In genomic region chr15:89679221-89679620, GRCh38 we compare ENCODE assay signal across 15 cellular contexts. TPM values are rescaled to one million over a fixed set of nuclear protein-coding genes. Genes with fewer than 3 reads are reported as not detected.
DNase-seq lines count a peak whose midpoint lies in the region; ATAC-seq and TF ChIP-seq lines count a peak whose summit lies in the region.
"Had no signal": no experiment of that assay in that cellular context is flagged by ENCODE, and none has a peak within 500 bp of the region (broad histone marks: within the 10 kb centered on the region; RNA-seq: fewer than 3 reads in every experiment).

A gene with protein sequence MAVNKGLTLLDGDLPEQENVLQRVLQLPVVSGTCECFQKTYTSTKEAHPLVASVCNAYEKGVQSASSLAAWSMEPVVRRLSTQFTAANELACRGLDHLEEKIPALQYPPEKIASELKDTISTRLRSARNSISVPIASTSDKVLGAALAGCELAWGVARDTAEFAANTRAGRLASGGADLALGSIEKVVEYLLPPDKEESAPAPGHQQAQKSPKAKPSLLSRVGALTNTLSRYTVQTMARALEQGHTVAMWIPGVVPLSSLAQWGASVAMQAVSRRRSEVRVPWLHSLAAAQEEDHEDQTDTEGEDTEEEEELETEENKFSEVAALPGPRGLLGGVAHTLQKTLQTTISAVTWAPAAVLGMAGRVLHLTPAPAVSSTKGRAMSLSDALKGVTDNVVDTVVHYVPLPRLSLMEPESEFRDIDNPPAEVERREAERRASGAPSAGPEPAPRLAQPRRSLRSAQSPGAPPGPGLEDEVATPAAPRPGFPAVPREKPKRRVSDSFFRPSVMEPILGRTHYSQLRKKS (minus strand): TSS chr15:89679367. CDS start chr15:89677489, 1,878 bp downstream.

- WGBS in adipose tissue, 3 donors, result 83 to 93% (median 89%) methylated on average over 2 of the region's 2 CpGs
- 90% methylated on average over 2 of the region's 2 CpGs for WGBS in hepatocyte (ENCODE audit: low lambda C conversion rate, missing lambda C conversion rate)
- 90 to 98% (median 90%) methylated on average over 2 of the region's 2 CpGs for WGBS in ovary, 3 donors

- DNase-seq in hepatocyte (ENCODE audit: low spot score), result no peak
- DNase-seq in ovary, result no peak
- DNase-seq in tibial artery, result no peak
- DNase-seq in HuH-7 (ENCODE audit: low spot score), result no peak
- no peak for DNase-seq in activated CD4-positive, alpha-beta T cell treated with anti-CD3 and anti-CD28 coated beads, Interleukin-2, amount 10 ng/mL, durations not matched to agents 24 days and 14 days
- DNase-seq: GM23248, MG63, NCI-H187, NCI-H510A treated with DMSO at 0.1 percent for 48 hours had no signal

- no peak within 1 kb of the TSS for H3K4me2 ChIP-seq in hepatocyte
- H3K4me2 ChIP-seq: BLaER1 had no signal

- no peak within 1 kb of the TSS for H2AFZ ChIP-seq in hepatocyte
- H2AFZ ChIP-seq: GM23248 had no signal

- H3K9me3 Mint-ChIP-seq in activated CD4-positive, alpha-beta T cell treated with anti-CD3 and anti-CD28 coated beads, Interleukin-2, amount 10 ng/mL, durations not matched to agents 24 days and 14 days, result no peaks in the 10 kb centered on the region
- H3K9me3 Mint-ChIP-seq: activated T-helper 2 cell treated with anti-CD3 and anti-CD28 coated beads, Interferon-gamma antibody, Interleukin-2, Interleukin-4, amounts not matched to agents 10 μg/mL and 5 μg/mL and 100 μg/mL, durations not matched to agents 14 hours and 24 hours and 36 hours; mesothelial cell of epicardium had no signal

- H3K4me1 ChIP-seq in hepatocyte (ENCODE audit: insufficient read depth) (no peaks in the 10 kb centered on the region), ovary (ENCODE audit: insufficient read depth) (peaks cover 15% of the 10 kb centered on the region), tibial artery (peaks cover 0 to 28% (median 9%) of the 10 kb centered on the region in 4 donors)
- H3K4me1 ChIP-seq: BLaER1 had no signal

- TF ChIP-seq CTCF in hepatocyte (IDR thresholded peaks at IDR 0.05; ENCODE audit: poor library complexity), result no peak
- no peak for TF ChIP-seq CTCF in ovary (IDR thresholded peaks at IDR 0.05)
- TF ChIP-seq CTCF in tibial artery (IDR thresholded peaks at IDR 0.05), result no peak

- H3K4me3 ChIP-seq in hepatocyte, result no peak within 1 kb of the TSS
- no peak within 1 kb of the TSS for H3K4me3 ChIP-seq in ovary
- H3K4me3 ChIP-seq in tibial artery, result no peak within 1 kb of the TSS
- H3K4me3 ChIP-seq: BLaER1, GM23248, MG63 had no signal

- H3K27me3 Mint-ChIP-seq in activated CD4-positive, alpha-beta T cell treated with anti-CD3 and anti-CD28 coated beads, Interleukin-2, amount 10 ng/mL, durations not matched to agents 24 days and 14 days, result peaks cover 10% of the 10 kb centered on the region

- H3K27ac Mint-ChIP-seq in activated CD4-positive, alpha-beta T cell treated with anti-CD3 and anti-CD28 coated beads, Interleukin-2, amount 10 ng/mL, durations not matched to agents 24 days and 14 days, result no peak within 1 kb of the TSS
- H3K27ac Mint-ChIP-seq: activated T-helper 2 cell treated with anti-CD3 and anti-CD28 coated beads, Interferon-gamma antibody, Interleukin-2, Interleukin-4, amounts not matched to agents 10 μg/mL and 5 μg/mL and 100 μg/mL, durations not matched to agents 14 hours and 24 hours and 36 hours; mesothelial cell of epicardium had no signal

- TF ChIP-seq EP300 in ovary (IDR thresholded peaks at IDR 0.05), result no peak

- H3K27ac ChIP-seq in adipose tissue (ENCODE audit: low read depth, low read length) (no peak within 1 kb of the TSS), hepatocyte (peak within 1 kb of the TSS; percentile 51), ovary (peak within 1 kb of the TSS; percentile 30 to 80), tibial artery (peak within 1 kb of the TSS; percentile 31 to 43)
- H3K27ac ChIP-seq: BLaER1, GM23248 had no signal

- intact Hi-C loops in ovary (cut with DNase I) (no loop called here), tibial artery (cut with DNase I; ENCODE audit: low total_unique reads) (no loop called here)
- intact Hi-C loops in activated CD4-positive, alpha-beta T cell treated with anti-CD3 and anti-CD28 coated beads, Interleukin-2, amount 10 ng/mL, durations not matched to agents 24 days and 14 days (cut with micrococcal nuclease), result no loop called here

- H3K36me3 Mint-ChIP-seq in activated CD4-positive, alpha-beta T cell treated with anti-CD3 and anti-CD28 coated beads, Interleukin-2, amount 10 ng/mL, durations not matched to agents 24 days and 14 days (ENCODE audit: low read depth), result no peaks in the 10 kb centered on the region

- H3K9me3 ChIP-seq in hepatocyte (ENCODE audit: low read depth) (no peaks in the 10 kb centered on the region), ovary (no peaks in the 10 kb centered on the region), tibial artery (no peaks in the 10 kb centered on the region)
- H3K9me3 ChIP-seq: BLaER1, MG63 had no signal

- ATAC-seq in HG02973 (IDR thresholded peaks at IDR 0.05; ENCODE audit: unreplicated experiment), result no peak

- H3K4me1 Mint-ChIP-seq in activated CD4-positive, alpha-beta T cell treated with anti-CD3 and anti-CD28 coated beads, Interleukin-2, amount 10 ng/mL, durations not matched to agents 24 days and 14 days, result no peaks in the 10 kb centered on the region
- H3K4me1 Mint-ChIP-seq: mesothelial cell of epicardium had no signal

- no peak within 1 kb of the TSS for H3K4me3 Mint-ChIP-seq in activated CD4-positive, alpha-beta T cell treated with anti-CD3 and anti-CD28 coated beads, Interleukin-2, amount 10 ng/mL, durations not matched to agents 24 days and 14 days
- H3K4me3 Mint-ChIP-seq: mesothelial cell of epicardium had no signal

- no peaks in the 10 kb centered on the region for H3K9me2 ChIP-seq in hepatocyte (replicated peaks; ENCODE audit: insufficient read depth)

- H3K79me2 ChIP-seq in hepatocyte, result no peaks in the 10 kb centered on the region

- no peaks in the 10 kb centered on the region for H3K27me3 ChIP-seq in hepatocyte
- H3K27me3 ChIP-seq in ovary, result no peaks in the 10 kb centered on the region
- H3K27me3 ChIP-seq in tibial artery, result no peaks in the 10 kb centered on the region
- H3K27me3 ChIP-seq: BLaER1, MG63 had no signal

- no peaks in the 10 kb centered on the region for H3K36me3 ChIP-seq in hepatocyte (replicated peaks; ENCODE audit: insufficient read depth, low read depth)
- no peaks in the 10 kb centered on the region for H3K36me3 ChIP-seq in ovary
- H3K36me3 ChIP-seq in tibial artery, result peaks cover 0 to 15% (median 5%) of the 10 kb centered on the region in 3 donors
- H3K36me3 ChIP-seq: BLaER1 had no signal

- TF ChIP-seq POLR2A in ovary (IDR thresholded peaks at IDR 0.05), result no peak

- no peaks in the 10 kb centered on the region for H4K20me1 ChIP-seq in hepatocyte (ENCODE audit: insufficient read depth, poor library complexity, severe bottlenecking)
- H4K20me1 ChIP-seq: BLaER1 had no signal

RNA-seq across cellular contexts. Expression of the gene that starts here (rescaled TPM):
- polyA plus RNA-seq in adipose tissue, result 1,000 to 10,000 TPM in 1 of 3 donors, 100 to 1,000 TPM in 2; 128 to 1,761 (median 559) TPM
- 3.5 and 6.3 TPM in 2 replicates for total RNA-seq in hepatocyte
- 2.6 and 6.8 TPM in 2 replicates for polyA plus RNA-seq in hepatocyte
- total RNA-seq in ovary, result 1 to 10 TPM in 5 of 7 donors, under 1 TPM in 2; 0.82 to 4.6 (median 1.0) TPM
- polyA plus RNA-seq in ovary, result 1 to 10 TPM; 1.2 to 5.4 TPM
- total RNA-seq in activated CD4-positive, alpha-beta T cell treated with anti-CD3 and anti-CD28 coated beads, Interleukin-2, amount 10 ng/mL, durations not matched to agents 24 days and 14 days, result 0.14 TPM in 1 of 2 replicates, not detected in the other
- total RNA-seq: activated T-helper 2 cell treated with anti-CD3 and anti-CD28 coated beads, Interferon-gamma antibody, Interleukin-2, Interleukin-4, amounts not matched to agents 10 μg/mL and 5 μg/mL and 100 μg/mL, durations not matched to agents 14 hours and 24 hours and 36 hours; dermis microvascular lymphatic vessel endothelial cell; GM23248 had no signal
- polyA plus RNA-seq: GM23248 had no signal

Comparison
In these comparisons a context has a peak if more than half of its experiments do, and no peak if none do; other contexts are left out.
1. RNA of the gene that starts here (polyA plus RNA-seq): 128 to 1,761 TPM in adipose tissue; 2.6 to 6.8 TPM in hepatocyte and 1.2 to 5.4 TPM in ovary; every median in the first group is over 10 times any median in the second.